ENCODE assay signal across 1 cellular context in genomic region chr3:187516446-187516845, GRCh38.
TF ChIP-seq lines count a peak whose summit lies in the region.

No MANE protein-coding gene starts in this region.

TF ChIP-seq in IMR-90, 13 proteins besides CTCF, POLR2A, EP300 and RAD21 (continued from another document):
- no peak for TF ChIP-seq ELK1 (IDR thresholded peaks at IDR 0.05; ENCODE audit: borderline replicate concordance, low read depth, low read length)
- TF ChIP-seq FOS (IDR thresholded peaks at IDR 0.05; ENCODE audit: low read depth, low read length), result no peak
- TF ChIP-seq MXI1 (IDR thresholded peaks at IDR 0.05; ENCODE audit: borderline replicate concordance, low read depth, low read length), result no peak
- no peak for TF ChIP-seq CHD1 (IDR thresholded peaks at IDR 0.05; ENCODE audit: low read depth, low read length)
- no peak for TF ChIP-seq NFE2L2 (IDR thresholded peaks at IDR 0.05; ENCODE audit: low read depth, low read length)
- TF ChIP-seq MAFK (IDR thresholded peaks at IDR 0.05; ENCODE audit: low read depth, low read length), result no peak
